26 cellular contexts compared by ENCODE assay signal in the genomic region with DNA sequence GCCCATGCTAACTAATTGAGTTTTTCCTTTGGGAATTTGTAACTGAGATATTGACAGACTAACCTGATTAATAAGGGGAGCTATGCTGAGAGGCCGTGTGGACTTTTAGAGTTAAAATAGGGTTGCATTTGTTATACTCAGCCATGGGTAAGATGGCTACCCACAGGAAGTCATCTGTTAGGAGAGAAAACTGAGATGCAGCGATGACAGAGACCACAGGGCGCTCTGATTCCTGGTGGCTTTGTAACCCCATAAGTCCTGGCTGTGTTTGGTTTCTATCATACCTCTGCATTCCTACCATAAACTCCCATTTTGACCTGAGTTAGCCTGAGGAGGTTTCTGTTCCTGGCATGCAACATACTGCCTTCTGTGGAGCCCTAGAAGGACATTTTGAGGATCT.
"Had no signal": no experiment of that assay in that cellular context is flagged by ENCODE, and none has a peak within 500 bp of the region (broad histone marks: within the 10 kb centered on the region; RNA-seq: fewer than 3 reads in every experiment).

No MANE protein-coding gene starts in this region.

- H3K4me3 ChIP-seq: ascending aorta, esophagus squamous epithelium, gastroesophageal sphincter, heart right ventricle had no signal

- ATAC-seq: activated naive CD4-positive, alpha-beta T cell treated with anti-CD3 and anti-CD28 coated beads, Interleukin-2, amount 50 U/mL, for 72 hours; activated T-cell treated with anti-CD3 and anti-CD28 coated beads, Interleukin-2, amount 50 U/mL, for 72 hours; gastroesophageal sphincter; heart right ventricle; WTC11 had no signal

- H3K27ac Mint-ChIP-seq: activated CD4-positive, alpha-beta memory T cell treated with anti-CD3 and anti-CD28 coated beads, Interleukin-2, amount 10 ng/mL, durations not matched to agents 7 days and 5 days; activated CD4-positive, alpha-beta T cell treated with anti-CD3 and anti-CD28 coated beads, Interleukin-2, amount 10 ng/mL, durations not matched to agents 7 days and 5 days; activated naive CD4-positive, alpha-beta T cell treated with anti-CD3 and anti-CD28 coated beads, Interleukin-2, amount 10 ng/mL, durations not matched to agents 7 days and 5 days; activated naive CD4-positive, alpha-beta T cell treated with anti-CD3 and anti-CD28 coated beads, Interleukin-2, amount 50 U/mL, for 72 hours; activated naive CD8-positive, alpha-beta T cell treated with anti-CD3 and anti-CD28 coated beads, Interleukin-2, amount 10 ng/mL, durations not matched to agents 7 days and 5 days; activated T-cell treated with anti-CD3 and anti-CD28 coated beads, Interleukin-2, amount 50 U/mL, for 24 hours; activated T-cell treated with anti-CD3 and anti-CD28 coated beads, Interleukin-2, amount 50 U/mL, for 72 hours; WTC11 had no signal

- H3K4me1 Mint-ChIP-seq: activated CD4-positive, alpha-beta memory T cell treated with anti-CD3 and anti-CD28 coated beads, Interleukin-2, amount 10 ng/mL, durations not matched to agents 7 days and 5 days; activated CD4-positive, alpha-beta T cell treated with anti-CD3 and anti-CD28 coated beads, Interleukin-2, amount 10 ng/mL, durations not matched to agents 7 days and 5 days; activated naive CD4-positive, alpha-beta T cell treated with anti-CD3 and anti-CD28 coated beads, Interleukin-2, amount 10 ng/mL, durations not matched to agents 7 days and 5 days had no signal

- DNase-seq: activated CD4-positive, alpha-beta memory T cell treated with anti-CD3 and anti-CD28 coated beads, Interleukin-2, amount 10 ng/mL, durations not matched to agents 7 days and 5 days; activated CD4-positive, alpha-beta T cell treated with anti-CD3 and anti-CD28 coated beads for 1 hour; activated CD4-positive, alpha-beta T cell treated with anti-CD3 and anti-CD28 coated beads for 4 hours; activated CD4-positive, alpha-beta T cell treated with anti-CD3 and anti-CD28 coated beads, Interleukin-2, amount 10 ng/mL, durations not matched to agents 7 days and 5 days; activated CD4-positive, alpha-beta T cell treated with anti-CD3 and anti-CD28 coated beads, Interleukin-2, amount 50 U/mL, for 4 hours; activated CD8-positive, alpha-beta memory T cell treated with anti-CD3 and anti-CD28 coated beads, Interleukin-2, amount 50 U/mL, for 48 hours; activated gamma-delta T cell; activated naive CD4-positive, alpha-beta T cell; activated naive CD4-positive, alpha-beta T cell treated with anti-CD3 and anti-CD28 coated beads, Interleukin-2, amount 10 ng/mL, durations not matched to agents 7 days and 5 days; activated naive CD8-positive, alpha-beta T cell treated with anti-CD3 and anti-CD28 coated beads, Interleukin-2, amount 10 ng/mL, durations not matched to agents 7 days and 5 days; activated T-cell treated with anti-CD3 and anti-CD28 coated beads for 4 hours; activated T-cell treated with anti-CD3 and anti-CD28 coated beads, Interleukin-2, amount 50 U/mL, for 24 hours; activated T-cell treated with anti-CD3 and anti-CD28 coated beads, Interleukin-2, amount 50 U/mL, for 72 hours; brain microvascular endothelial cell; caudate nucleus; cortex of kidney; dermis blood vessel endothelial cell; effector CD8-positive, alpha-beta T cell; esophagus squamous epithelium; foreskin melanocyte; heart right ventricle; T-helper 2 cell had no signal

- H3K9me3 Mint-ChIP-seq: activated naive CD4-positive, alpha-beta T cell treated with anti-CD3 and anti-CD28 coated beads, Interleukin-2, amount 10 ng/mL, durations not matched to agents 7 days and 5 days; activated T-cell treated with anti-CD3 and anti-CD28 coated beads, Interleukin-2, amount 50 U/mL, for 24 hours; WTC11 had no signal

- H3K4me3 Mint-ChIP-seq: activated CD4-positive, alpha-beta memory T cell treated with anti-CD3 and anti-CD28 coated beads, Interleukin-2, amount 10 ng/mL, durations not matched to agents 7 days and 5 days; activated CD4-positive, alpha-beta T cell treated with anti-CD3 and anti-CD28 coated beads, Interleukin-2, amount 10 ng/mL, durations not matched to agents 7 days and 5 days; activated naive CD4-positive, alpha-beta T cell treated with anti-CD3 and anti-CD28 coated beads, Interleukin-2, amount 10 ng/mL, durations not matched to agents 7 days and 5 days; activated naive CD8-positive, alpha-beta T cell treated with anti-CD3 and anti-CD28 coated beads, Interleukin-2, amount 10 ng/mL, durations not matched to agents 7 days and 5 days; activated T-cell treated with anti-CD3 and anti-CD28 coated beads, Interleukin-2, amount 50 U/mL, for 24 hours; activated T-cell treated with anti-CD3 and anti-CD28 coated beads, Interleukin-2, amount 50 U/mL, for 72 hours; WTC11 had no signal

- H3K36me3 Mint-ChIP-seq: activated naive CD4-positive, alpha-beta T cell treated with anti-CD3 and anti-CD28 coated beads, Interleukin-2, amount 10 ng/mL, durations not matched to agents 7 days and 5 days; WTC11 had no signal
